ENCODE assay signal across 21 cellular contexts in the genomic region with DNA sequence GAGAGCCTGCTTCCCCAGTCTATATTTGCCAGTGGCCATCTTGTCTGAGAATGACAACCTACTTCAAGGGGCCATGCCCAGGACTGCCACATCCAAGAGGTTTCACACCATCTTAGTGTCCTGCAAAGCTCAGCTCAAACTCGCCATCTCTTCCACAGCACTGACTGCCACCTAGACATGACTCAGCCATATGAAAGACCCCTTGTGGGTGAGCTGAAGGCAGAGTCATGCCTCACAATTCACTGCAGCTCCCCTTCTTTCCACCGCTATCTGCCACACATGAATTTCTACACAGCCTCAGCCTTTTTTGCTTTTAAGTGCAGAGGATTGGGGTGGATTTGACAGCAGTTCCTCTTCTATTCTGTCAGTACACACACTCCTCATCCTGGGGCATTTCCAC.
DNase-seq lines count a peak whose midpoint lies in the region; FAIRE-seq and TF ChIP-seq lines count a peak whose summit lies in the region.
"Had no signal": no experiment of that assay in that cellular context is flagged by ENCODE, and none has a peak within 500 bp of the region (broad histone marks: within the 10 kb centered on the region; RNA-seq: fewer than 3 reads in every experiment).

No MANE protein-coding gene starts in this region.

- no peak overlapping the region for H2BK12ac ChIP-seq in H9 (ENCODE audit: insufficient read length, low read depth, low read length)

- H3K79me2 ChIP-seq in H9 (ENCODE audit: insufficient read depth, low read length), result no peaks in the 10 kb centered on the region

- TF ChIP-seq CTCF in H9 (conservative IDR thresholded peaks at IDR 0.05) (no peak), bronchial epithelial cell (IDR thresholded peaks at IDR 0.05; ENCODE audit: insufficient read depth, low read length, severe bottlenecking) (no peak), nephron progenitor cell (IDR thresholded peaks at IDR 0.05) (no peak)

- H3K9me3 ChIP-seq in H9 (ENCODE audit: control insufficient read depth, low read depth, low read length), result no peaks in the 10 kb centered on the region
- H3K9me3 ChIP-seq: BLaER1, Caco-2 had no signal

- no peak overlapping the region for H2BK20ac ChIP-seq in H9 (ENCODE audit: low read depth, low read length, poor library complexity, severe bottlenecking)

- no peaks in the 10 kb centered on the region for H3K4me1 ChIP-seq in H9 (ENCODE audit: insufficient read depth, low read length)
- H3K4me1 ChIP-seq: BLaER1, Caco-2 had no signal

- H4K8ac ChIP-seq in H9 (replicated peaks; ENCODE audit: insufficient read length, low read depth, low read length), result no peak overlapping the region

- H3K27ac Mint-ChIP-seq in H9, result no peak overlapping the region
- H3K27ac Mint-ChIP-seq in nephron progenitor cell, result peak overlapping the region; percentile 4
- H3K27ac Mint-ChIP-seq: B cell; CD4-positive, CD25-positive, alpha-beta regulatory T cell; CD8-positive, alpha-beta T cell had no signal

- H4K5ac ChIP-seq in H9 (ENCODE audit: insufficient read length, low read depth, low read length), result no peak overlapping the region

- H3K4ac ChIP-seq in H9 (ENCODE audit: low read depth, low read length), result no peak overlapping the region

- H3K4me2 ChIP-seq in H9 (ENCODE audit: insufficient read depth, insufficient read length, low read length), result no peak overlapping the region
- H3K4me2 ChIP-seq: BLaER1 had no signal

- CTCF ChIA-PET in HEK293T (lab: Yijun Ruan, JAX), result no interaction called here

- no peak overlapping the region for H3K14ac ChIP-seq in H9 (ENCODE audit: insufficient read depth, low read length)

- WGBS in H9 (ENCODE audit: extremely low coverage, insufficient read length, low lambda C conversion rate), result no CpG with 5 or more reads among the region's 2 CpGs

- no peaks in the 10 kb centered on the region for H3K27me3 ChIP-seq in H9 (ENCODE audit: insufficient read depth, low read length)
- H3K27me3 ChIP-seq in bronchial epithelial cell (ENCODE audit: control insufficient read depth, insufficient read depth, low read length), result no peaks in the 10 kb centered on the region
- H3K27me3 ChIP-seq: BLaER1 had no signal

- H3K27me3 Mint-ChIP-seq in H9 (ENCODE audit: low read depth) (peaks cover 1% of the 10 kb centered on the region; the same call in 1 of the 2 replicates), nephron progenitor cell (ENCODE audit: low read depth, poor library complexity) (peaks cover 9% of the 10 kb centered on the region)
- H3K27me3 Mint-ChIP-seq: CD4-positive, CD25-positive, alpha-beta regulatory T cell had no signal

- no peak overlapping the region for H3K4me3 Mint-ChIP-seq in H9
- no peak overlapping the region for H3K4me3 Mint-ChIP-seq in nephron progenitor cell
- H3K4me3 Mint-ChIP-seq: B cell; CD4-positive, CD25-positive, alpha-beta regulatory T cell; CD8-positive, alpha-beta T cell had no signal

- peak; percentile 28 for FAIRE-seq in bronchial epithelial cell (lab: Jason Lieb, UNC)
- FAIRE-seq: GM12878, GM19239, H54 had no signal

- no peak overlapping the region for H2AK5ac ChIP-seq in H9 (ENCODE audit: insufficient read length, low read length)

- DNase-seq in H9 (no peak), bronchial epithelial cell (ENCODE audit: low read depth) (no peak), nephron progenitor cell (no peak), HEK293T (ENCODE audit: extremely low spot score) (no peak), DMS 273 (lab: John Stamatoyannopoulos, UW; ENCODE audit: unreplicated experiment) (no peak), NCI-H82 treated with DMSO at 0.1 percent for 48 hours (lab: John Stamatoyannopoulos, UW; ENCODE audit: unreplicated experiment) (no peak)
- DNase-seq: Caco-2; CD4-positive, CD25-positive, alpha-beta regulatory T cell; CD8-positive, alpha-beta T cell; DMS 273 treated with DMSO at 0.1 percent for 48 hours; DMS79; EL; GDM1; GM23248; HCEC 1CT had no signal

- H3K23me2 ChIP-seq in H9 (ENCODE audit: insufficient read length, low read depth, low read length, poor library complexity, severe bottlenecking), result no peaks in the 10 kb centered on the region

- no peak overlapping the region for H2AFZ ChIP-seq in H9 (ENCODE audit: low read length)
- H2AFZ ChIP-seq: GM23248 had no signal

- POLR2A ChIA-PET in HEK293T (lab: Yijun Ruan, JAX), result no interaction called here

- no peak overlapping the region for H2BK5ac ChIP-seq in H9 (ENCODE audit: insufficient read length, low read length)

- H3K36me3 Mint-ChIP-seq in H9 (ENCODE audit: insufficient read depth in 1 of 3, low read depth in 3 of 3), result no peaks in the 10 kb centered on the region
- H3K36me3 Mint-ChIP-seq in nephron progenitor cell (ENCODE audit: low read depth), result no peaks in the 10 kb centered on the region
- H3K36me3 Mint-ChIP-seq: CD4-positive, CD25-positive, alpha-beta regulatory T cell; CD8-positive, alpha-beta T cell had no signal

- no peaks in the 10 kb centered on the region for H4K20me1 ChIP-seq in H9 (ENCODE audit: control insufficient read depth, insufficient read depth, insufficient read length)
- H4K20me1 ChIP-seq: BLaER1 had no signal

- H4K91ac ChIP-seq in H9 (ENCODE audit: insufficient read length, low read depth, low read length), result no peak overlapping the region

- no peaks in the 10 kb centered on the region for H3K9me3 Mint-ChIP-seq in H9
- no peaks in the 10 kb centered on the region for H3K9me3 Mint-ChIP-seq in nephron progenitor cell
- H3K9me3 Mint-ChIP-seq: CD8-positive, alpha-beta T cell had no signal

- H3K36me3 ChIP-seq in bronchial epithelial cell (ENCODE audit: control insufficient read depth, insufficient read depth, low read length), result no peaks in the 10 kb centered on the region
- H3K36me3 ChIP-seq: BLaER1 had no signal

- no peak overlapping the region for H3K4me3 ChIP-seq in bronchial epithelial cell (ENCODE audit: low read depth, low read length)
- H3K4me3 ChIP-seq: BLaER1, GM12878, GM23248 had no signal

- H3K18ac ChIP-seq in H9 (ENCODE audit: insufficient read length, low read depth, low read length), result peak overlapping the region; percentile 50

- H3K27ac ChIP-seq in H9 (ENCODE audit: insufficient read length, low read depth, low read length), result no peak overlapping the region
- H3K27ac ChIP-seq: BLaER1, C4-2B, GM23248 had no signal

- no peaks in the 10 kb centered on the region for H3K79me1 ChIP-seq in H9 (ENCODE audit: insufficient read depth, low read depth, low read length, poor library complexity, severe bottlenecking)

- H2BK15ac ChIP-seq in H9 (ENCODE audit: low read depth, low read length), result no peak overlapping the region

- H3K9ac ChIP-seq in H9 (ENCODE audit: extremely low read depth, insufficient read length, low read length), result no peak overlapping the region
- H3K9ac ChIP-seq: BLaER1, GM23248 had no signal

- peak overlapping the region; percentile 52 for H3K23ac ChIP-seq in H9 (ENCODE audit: insufficient read length, low read depth, low read length)

- no peak overlapping the region for H2BK120ac ChIP-seq in H9 (ENCODE audit: low read depth, low read length, poor library complexity, severe bottlenecking)

- no peak overlapping the region for H3K56ac ChIP-seq in H9 (ENCODE audit: insufficient read length, low read depth, low read length)

- H3K4me1 Mint-ChIP-seq in H9, result peaks cover 0 to 4% of the 10 kb centered on the region in 2 experiments; a peak in 1 of 4 replicates
- H3K4me1 Mint-ChIP-seq in nephron progenitor cell, result no peaks in the 10 kb centered on the region
- H3K4me1 Mint-ChIP-seq: B cell; CD4-positive, CD25-positive, alpha-beta regulatory T cell had no signal

- no peak overlapping the region for H3T11ph ChIP-seq in H9 (ENCODE audit: low read length)

TF ChIP-seq in HEK293T, 16 proteins besides CTCF, POLR2A, EP300 and RAD21:
- TF ChIP-seq FOXK2 (IDR thresholded peaks at IDR 0.05) (no peak), SUZ12 (IDR thresholded peaks at IDR 0.05) (no peak), ELF4 (IDR thresholded peaks at IDR 0.05) (no peak), TARDBP (IDR thresholded peaks at IDR 0.05) (no peak)
